Comparison of ENCODE assay signal across 1 cellular context in genomic region chr15:40096094-40096876, GRCh38.
TF ChIP-seq lines count a peak whose summit lies in the region.

No MANE protein-coding gene starts in this region.

TF ChIP-seq in SK-N-SH treated with all-trans-retinoic acid at 6 μM for 48 hours, 23 proteins besides CTCF, POLR2A, EP300 and RAD21 (continued from another document):
- TF ChIP-seq PATZ1 (CRISPR knock-in tag; IDR thresholded peaks at IDR 0.05; ENCODE audit: borderline replicate concordance) (no peak), TSHZ2 (CRISPR knock-in tag; IDR thresholded peaks at IDR 0.05) (no peak), ZNF565 (CRISPR knock-in tag; conservative IDR thresholded peaks at IDR 0.05; ENCODE audit: low read depth) (no peak), ESRRG (CRISPR knock-in tag; IDR thresholded peaks at IDR 0.05) (no peak), TOX (CRISPR knock-in tag; IDR thresholded peaks at IDR 0.05; ENCODE audit: borderline replicate concordance) (no peak)
